In the genomic region with DNA sequence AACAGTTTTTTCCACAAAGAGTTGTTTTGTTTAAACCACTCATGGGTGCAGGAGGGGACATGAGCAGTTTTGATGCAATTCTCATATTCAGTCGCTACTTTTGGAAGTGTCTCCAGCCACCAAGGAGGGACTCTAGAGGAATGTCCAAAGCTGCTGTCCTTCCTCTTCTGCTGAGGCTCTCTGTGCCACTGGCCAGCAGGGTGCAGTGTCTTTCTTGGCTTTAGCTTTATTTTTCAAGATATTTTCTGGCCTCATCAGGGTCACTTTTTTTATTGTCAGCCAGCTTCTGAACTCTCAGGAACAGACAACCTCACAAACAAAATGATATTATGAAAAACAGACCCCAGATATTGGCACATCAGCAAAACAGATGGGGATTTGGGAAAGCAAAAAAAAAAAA, we compare ENCODE assay signal across 9 cellular contexts.
DNase-seq lines count a peak whose midpoint lies in the region; ATAC-seq and TF ChIP-seq lines count a peak whose summit lies in the region.
"Had no signal": no experiment of that assay in that cellular context is flagged by ENCODE, and none has a peak within 500 bp of the region (broad histone marks: within the 10 kb centered on the region; RNA-seq: fewer than 3 reads in every experiment).

No MANE protein-coding gene starts in this region.

- H3K4me2 ChIP-seq in GM23338: no peak overlapping the region
- no peak overlapping the region for H3K4me2 ChIP-seq in PC-3 (ENCODE audit: low read length)

- H3K9me3 Mint-ChIP-seq in Caco-2 (ENCODE audit: unreplicated experiment): no peaks in the 10 kb centered on the region
- H3K9me3 Mint-ChIP-seq in GM23338: no peaks in the 10 kb centered on the region
- H3K9me3 Mint-ChIP-seq in stimulated activated naive B cell treated with anti-CD40 and anti-IgM and Interleukin-4, amounts not matched to agents 10 μg/mL and 1 μg/mL and 100 μg/mL, for 72 hours: no peaks in the 10 kb centered on the region

- H3K9ac ChIP-seq in PC-3 (ENCODE audit: low read length): no peak overlapping the region

- H3K4me1 Mint-ChIP-seq in Caco-2 (ENCODE audit: low read depth, unreplicated experiment) (peaks cover 11% of the 10 kb centered on the region), GM23338 (no peaks in the 10 kb centered on the region)
- H3K4me1 Mint-ChIP-seq in stimulated activated naive B cell treated with anti-CD40 and anti-IgM and Interleukin-4, amounts not matched to agents 10 μg/mL and 1 μg/mL and 100 μg/mL, for 72 hours: no peaks in the 10 kb centered on the region

- BruUV-seq in Caco-2 (replicated peaks; lab: Mats Ljungman, UMichigan) (no TSS peak), PC-3 (replicated peaks; lab: Mats Ljungman, UMichigan) (no TSS peak)

- H3K27me3 Mint-ChIP-seq in Caco-2 (ENCODE audit: insufficient read depth, unreplicated experiment): no peaks in the 10 kb centered on the region
- H3K27me3 Mint-ChIP-seq in GM23338 (ENCODE audit: insufficient read depth, low read depth, poor library complexity): no peaks in the 10 kb centered on the region
- H3K27me3 Mint-ChIP-seq in stimulated activated naive B cell treated with anti-CD40 and anti-IgM and Interleukin-4, amounts not matched to agents 10 μg/mL and 1 μg/mL and 100 μg/mL, for 72 hours: no peaks in the 10 kb centered on the region

- H3F3A ChIP-seq in GM23338 (replicated peaks; ENCODE audit: low read depth): no peaks in the 10 kb centered on the region
- H3F3A ChIP-seq in PC-3 (ENCODE audit: low read length, unreplicated experiment): no peaks in the 10 kb centered on the region

- no peak overlapping the region for H3K27ac ChIP-seq in GM23338 (ENCODE audit: low read depth)
- H3K27ac ChIP-seq in PC-3 (ENCODE audit: low read length): no peak overlapping the region
- no peak overlapping the region for H3K27ac ChIP-seq in foreskin keratinocyte
- H3K27ac ChIP-seq: epithelial cell of prostate had no signal

- H3K36me3 ChIP-seq in Caco-2 (ENCODE audit: control insufficient read depth, insufficient read depth, low read length) (no peaks in the 10 kb centered on the region), GM23338 (ENCODE audit: insufficient read depth) (no peaks in the 10 kb centered on the region), PC-3 (ENCODE audit: low read depth, low read length) (no peaks in the 10 kb centered on the region)

- H3K36me3 Mint-ChIP-seq in Caco-2 (ENCODE audit: insufficient read depth, unreplicated experiment): no peaks in the 10 kb centered on the region
- no peaks in the 10 kb centered on the region for H3K36me3 Mint-ChIP-seq in GM23338 (ENCODE audit: low read depth)
- no peaks in the 10 kb centered on the region for H3K36me3 Mint-ChIP-seq in stimulated activated naive B cell treated with anti-CD40 and anti-IgM and Interleukin-4, amounts not matched to agents 10 μg/mL and 1 μg/mL and 100 μg/mL, for 72 hours

- H3K4me1 ChIP-seq in Caco-2: peaks cover 11% of the 10 kb centered on the region; the same call in 1 of the 2 replicates
- no peaks in the 10 kb centered on the region for H3K4me1 ChIP-seq in GM23338 (ENCODE audit: insufficient read depth)
- H3K4me1 ChIP-seq in PC-3 (ENCODE audit: insufficient read depth, low read length): no peaks in the 10 kb centered on the region
- H3K4me1 ChIP-seq in foreskin keratinocyte: no peaks in the 10 kb centered on the region

- no peaks in the 10 kb centered on the region for H3K27me3 ChIP-seq in Caco-2 (replicated peaks; ENCODE audit: control insufficient read depth, insufficient read depth, low read length)
- H3K27me3 ChIP-seq in GM23338 (ENCODE audit: insufficient read depth): no peaks in the 10 kb centered on the region
- peaks cover under 1% of the 10 kb centered on the region; the same call in 1 of the 2 replicates for H3K27me3 ChIP-seq in PC-3 (ENCODE audit: low read length)
- H3K27me3 ChIP-seq in foreskin keratinocyte: no peaks in the 10 kb centered on the region

- TF ChIP-seq CTCF in Caco-2 (IDR thresholded peaks at IDR 0.05; ENCODE audit: insufficient read depth in 1 of 2, low read depth in 1 of 2, low read length in 1 of 2, severe bottlenecking in 1 of 2, unreplicated experiment in 1 of 2) (peak; percentile 59 to 81), GM23338 (conservative IDR thresholded peaks at IDR 0.05; ENCODE audit: low read depth in 2 of 2) (peak; percentile 72 to 89), PC-3 (conservative IDR thresholded peaks at IDR 0.05; ENCODE audit: low read depth, low read length) (peak; percentile 73), foreskin keratinocyte (conservative IDR thresholded peaks at IDR 0.05) (peak; percentile 59)

- ATAC-seq in GM23338: peak; percentile 86
- ATAC-seq in PC-3: peak; percentile 82
- ATAC-seq in foreskin keratinocyte: peak; percentile 33
- ATAC-seq in stimulated activated naive B cell treated with anti-CD40 and anti-IgM and Interleukin-4, amounts not matched to agents 10 μg/mL and 1 μg/mL and 100 μg/mL, for 72 hours (replicated peaks): peak; percentile 62 to 70
- ATAC-seq in GM21526 (IDR thresholded peaks at IDR 0.05; ENCODE audit: low FRiP score, unreplicated experiment): no peak

- intact Hi-C loops in Caco-2 (cut with micrococcal nuclease; ENCODE audit: unreplicated experiment) (loop anchor here (1.0 kb wide), 2 partner anchors 235 to 315 kb away; no protein-coding TSS in a partner anchor), PC-3 (cut with micrococcal nuclease) (loop anchor here (1.0 to 5.0 kb wide), 4 partner anchors 159 to 315 kb away; no protein-coding TSS in a partner anchor)

- H2AFZ ChIP-seq in GM23338 (no peak overlapping the region), PC-3 (ENCODE audit: low read length) (no peak overlapping the region)

- H3K9me2 ChIP-seq in GM23338 (ENCODE audit: insufficient read depth) (no peaks in the 10 kb centered on the region), PC-3 (replicated peaks; ENCODE audit: low read length) (no peaks in the 10 kb centered on the region)

- H4K20me1 ChIP-seq in GM23338 (replicated peaks; ENCODE audit: insufficient read depth) (no peaks in the 10 kb centered on the region), PC-3 (ENCODE audit: low read length) (no peaks in the 10 kb centered on the region)

- POLR2A ChIA-PET in Caco-2 (lab: Charles Lee): no interaction called here
- POLR2A ChIA-PET in PC-3 (lab: Charles Lee; ENCODE audit: unreplicated experiment): no interaction called here

- H3K4me3 ChIP-seq in Caco-2 (ENCODE audit: low read depth, low read length): no peak overlapping the region
- no peak overlapping the region for H3K4me3 ChIP-seq in GM23338
- H3K4me3 ChIP-seq in PC-3 (ENCODE audit: low read length): no peak overlapping the region

- peak; percentile 34 to 46 for DNase-seq in Caco-2
- DNase-seq in GM23338 (ENCODE audit: low spot score): peak; percentile 69
- peak; percentile 52 for DNase-seq in PC-3
- DNase-seq in foreskin keratinocyte: peak in 1 of 2 donors; percentile 28
- peak; percentile 8 for DNase-seq in stimulated activated naive B cell treated with anti-CD40 and anti-IgM and Interleukin-4, amounts not matched to agents 10 μg/mL and 1 μg/mL and 100 μg/mL, for 72 hours
- no peak for DNase-seq in effector CD8-positive, alpha-beta T cell (lab: John Stamatoyannopoulos, UW)
- no peak for DNase-seq in NCI-H2107 (lab: John Stamatoyannopoulos, UW)

- H3K27ac Mint-ChIP-seq in Caco-2 (ENCODE audit: unreplicated experiment): no peak overlapping the region
- no peak overlapping the region for H3K27ac Mint-ChIP-seq in GM23338
- H3K27ac Mint-ChIP-seq in stimulated activated naive B cell treated with anti-CD40 and anti-IgM and Interleukin-4, amounts not matched to agents 10 μg/mL and 1 μg/mL and 100 μg/mL, for 72 hours: no peak overlapping the region

- CTCF ChIA-PET in Caco-2 (lab: Charles Lee) (interaction anchor here (0.6 to 0.9 kb wide), 5 partner anchors 15 to 314 kb away, joined by 3 to 10 read pairs (median 5); a partner anchor contains a TSS), PC-3 (lab: Charles Lee) (interaction anchor here (0.5 to 1.4 kb wide), 5 partner anchors 34 to 313 kb away, joined by 3 to 15 read pairs (median 4); no protein-coding TSS in a partner anchor)

- H3K9me3 ChIP-seq in Caco-2 (no peaks in the 10 kb centered on the region), PC-3 (ENCODE audit: low read length) (no peaks in the 10 kb centered on the region)

- no peak overlapping the region for H3K4me3 Mint-ChIP-seq in Caco-2 (ENCODE audit: unreplicated experiment)
- no peak overlapping the region for H3K4me3 Mint-ChIP-seq in GM23338
- H3K4me3 Mint-ChIP-seq in stimulated activated naive B cell treated with anti-CD40 and anti-IgM and Interleukin-4, amounts not matched to agents 10 μg/mL and 1 μg/mL and 100 μg/mL, for 72 hours: no peak overlapping the region

- H3K79me2 ChIP-seq in GM23338 (replicated peaks; ENCODE audit: insufficient read depth) (no peaks in the 10 kb centered on the region), PC-3 (ENCODE audit: low read length) (no peaks in the 10 kb centered on the region)

TF ChIP-seq in GM23338, 12 proteins besides CTCF, POLR2A, EP300 and RAD21 (continues in another document):
- TF ChIP-seq NANOG (IDR thresholded peaks at IDR 0.05; ENCODE audit: borderline replicate concordance) (no peak), JUNB (IDR thresholded peaks at IDR 0.05; ENCODE audit: unreplicated experiment) (no peak), POLR2AphosphoS5 (IDR thresholded peaks at IDR 0.05; ENCODE audit: low read depth) (no peak), STAT1 (IDR thresholded peaks at IDR 0.05; ENCODE audit: unreplicated experiment) (no peak)

Comparison
In these comparisons a context has a peak if more than half of its experiments do, and no peak if none do; other contexts are left out.
1. DNase-seq: peak in Caco-2 (2 of 2), GM23338 (single experiment), PC-3 (single experiment) and stimulated activated naive B cell treated with anti-CD40 and anti-IgM and Interleukin-4, amounts not matched to agents 10 μg/mL and 1 μg/mL and 100 μg/mL, for 72 hours (single experiment); none in effector CD8-positive, alpha-beta T cell (single experiment) and NCI-H2107 (single experiment).
2. Peak in every context shown above with its lines, with median percentiles within 50 percentile points of each other: CTCF ChIP-seq.